8 cellular contexts compared by ENCODE assay signal in genomic region chr15:31396881-31397560, GRCh38.
DNase-seq lines count a peak whose midpoint lies in the region; ATAC-seq and TF ChIP-seq lines count a peak whose summit lies in the region.

No MANE protein-coding gene starts in this region.

- H3K4me3 ChIP-seq in ascending aorta (peak overlapping the region; percentile 4 to 35), skeletal muscle cell (ENCODE audit: low read depth, low read length) (no peak overlapping the region)

- TF ChIP-seq CTCF in ascending aorta (IDR thresholded peaks at IDR 0.05): no peak

- ATAC-seq in HG02759 (IDR thresholded peaks at IDR 0.05; ENCODE audit: unreplicated experiment): no peak
- no peak for ATAC-seq in GM21786 (IDR thresholded peaks at IDR 0.05; ENCODE audit: unreplicated experiment)

- peak; percentile 82 for DNase-seq in EH (ENCODE audit: low read depth)
- DNase-seq in NCI-H1436 (lab: John Stamatoyannopoulos, UW): peak; percentile 88
- DNase-seq in ascending aorta (ENCODE audit: low spot score in 2 of 2): peak; percentile 76 to 95
- DNase-seq in iPS DF 19.7 (ENCODE audit: low read depth, low spot score): peak; percentile 80
- peak; percentile 48 for DNase-seq in skeletal muscle cell (ENCODE audit: low read depth)
- DNase-seq in activated CD4-positive, alpha-beta T cell treated with anti-CD3 and anti-CD28 coated beads, Interleukin-2, amount 50 U/mL, for 1 hour: no peak

- peaks cover under 1 to 18% of the 10 kb centered on the region in 2 donors for H3K4me1 ChIP-seq in ascending aorta

- intact Hi-C loops in ascending aorta (cut with DNase I): loop anchor here (10.0 kb wide), 1 partner anchor 1722 kb away; no protein-coding TSS in a partner anchor

- H3K9me3 ChIP-seq in ascending aorta: no peaks in the 10 kb centered on the region

- no peaks in the 10 kb centered on the region for H3K27me3 ChIP-seq in ascending aorta

- H3K36me3 ChIP-seq in ascending aorta: no peaks in the 10 kb centered on the region

- H3K27ac ChIP-seq in ascending aorta: peak overlapping the region; percentile 75
